In genomic region chr17:5809580-5810188, GRCh38 we compare ENCODE assay signal across 2 cellular contexts.
TF ChIP-seq lines count a peak whose summit lies in the region.

No MANE protein-coding gene starts in this region.

TF ChIP-seq in HEK293, 187 proteins besides CTCF, POLR2A, EP300 and RAD21:
- peak; percentile 52; the same call in 1 of the 2 replicates for TF ChIP-seq ZNF148 (tag by site-specific recombination; IDR thresholded peaks at IDR 0.05; ENCODE audit: borderline replicate concordance)
- TF ChIP-seq TRIM28 (IDR thresholded peaks at IDR 0.05; ENCODE audit: borderline replicate concordance, low read length) = peak; percentile 100
- TF ChIP-seq ZNF529 (tag by site-specific recombination; IDR thresholded peaks at IDR 0.05; ENCODE audit: insufficient replicate concordance) = peak; percentile 38
- peak; percentile 97 for TF ChIP-seq ZNF280D (tag by site-specific recombination; IDR thresholded peaks at IDR 0.05)
- TF ChIP-seq ZNF514 (tag by site-specific recombination; IDR thresholded peaks at IDR 0.05) = no peak
- TF ChIP-seq ZNF169 (tag by site-specific recombination; IDR thresholded peaks at IDR 0.05) = peak; percentile 71; the same call in 1 of the 2 replicates
- TF ChIP-seq ZFP37 (tag by site-specific recombination; IDR thresholded peaks at IDR 0.05) = 0 out of 2 replicates have a peak, but pooled peaks have one; percentile 23
- peak; percentile 98 for TF ChIP-seq SETDB1 (IDR thresholded peaks at IDR 0.05; ENCODE audit: insufficient read length, low read length)
- TF ChIP-seq ZNF521 (tag by site-specific recombination; IDR thresholded peaks at IDR 0.05) = no peak
- TF ChIP-seq MZF1 (tag by site-specific recombination; IDR thresholded peaks at IDR 0.05; ENCODE audit: borderline replicate concordance) = no peak
- TF ChIP-seq KLF8 (tag by site-specific recombination; IDR thresholded peaks at IDR 0.05) = 0 out of 2 replicates have a peak, but pooled peaks have one; percentile 22
- peak; percentile 77; the same call in 1 of the 2 replicates for TF ChIP-seq ZNF544 (tag by site-specific recombination; IDR thresholded peaks at IDR 0.05)
- TF ChIP-seq ZNF626 (tag by site-specific recombination; IDR thresholded peaks at IDR 0.05) = peak; percentile 88; the same call in 1 of the 2 replicates
TF ChIP-seq in HEK293: peak in this region for 10.

TF ChIP-seq in H1, 55 proteins besides CTCF, POLR2A, EP300 and RAD21:
- no peak for TF ChIP-seq GTF2F1 (IDR thresholded peaks at IDR 0.05; ENCODE audit: borderline replicate concordance, low read depth, low read length)
- no peak for TF ChIP-seq RXRA (IDR thresholded peaks at IDR 0.05; ENCODE audit: insufficient read depth, low read depth, low read length)
- TF ChIP-seq HDAC2 (IDR thresholded peaks at IDR 0.05; ENCODE audit: borderline replicate concordance in 1 of 2, low read depth in 2 of 2, low read length in 2 of 2) = 0 out of 4 replicates have a peak, but pooled peaks of 1 of the 2 experiments have one; percentile 52
- TF ChIP-seq TCF12 (IDR thresholded peaks at IDR 0.05; ENCODE audit: low read depth, low read length) = peak; percentile 51; the same call in 1 of the 2 replicates
- peak; percentile 65; the same call in 1 of the 2 replicates for TF ChIP-seq KDM1A (IDR thresholded peaks at IDR 0.05; ENCODE audit: borderline replicate concordance, low read length)
- TF ChIP-seq CBX5 (IDR thresholded peaks at IDR 0.05; ENCODE audit: low read depth, low read length) = peak; percentile 76; the same call in 1 of the 2 replicates
